ENCODE assay signal across 27 cellular contexts in the genomic region with DNA sequence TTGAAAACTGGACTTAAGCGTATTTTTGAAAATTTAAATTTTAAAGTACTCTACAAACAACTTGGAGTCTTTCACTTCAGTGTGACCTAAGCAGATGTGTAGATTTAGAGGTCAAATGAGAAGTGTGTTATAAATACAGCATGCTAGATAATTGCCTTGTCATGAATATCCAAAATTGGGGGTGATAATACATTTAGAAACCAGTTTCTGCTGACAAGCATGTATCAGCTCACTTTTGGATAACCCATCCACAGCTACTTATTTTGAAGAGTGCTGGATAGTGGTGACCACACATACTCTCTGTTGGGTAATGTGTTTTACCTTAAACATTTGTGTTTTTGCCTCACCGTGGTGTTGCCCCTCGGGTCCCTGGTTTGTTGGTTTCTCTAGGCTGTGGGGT.
"Had no signal": no experiment of that assay in that cellular context is flagged by ENCODE, and none has a peak within 500 bp of the region (broad histone marks: within the 10 kb centered on the region; RNA-seq: fewer than 3 reads in every experiment).

No MANE protein-coding gene starts in this region.

- H3K27ac ChIP-seq: coronary artery, dorsolateral prefrontal cortex, gastrocnemius medialis, heart right ventricle, left lung, lower lobe of right lung had no signal

- H3K4me3 ChIP-seq: coronary artery, dorsolateral prefrontal cortex, esophagus squamous epithelium, gastrocnemius medialis, heart right ventricle, left lung, lower lobe of right lung, mucosa of descending colon had no signal

- H3K27me3 Mint-ChIP-seq: naive B cell had no signal

- H3K27me3 ChIP-seq: dorsolateral prefrontal cortex, esophagus squamous epithelium, gastrocnemius medialis, heart right ventricle, left lung had no signal

- DNase-seq: dermis blood vessel endothelial cell; effector CD4-positive, alpha-beta T cell; effector memory CD4-positive, alpha-beta T cell; erythroblast; esophagus squamous epithelium; foreskin fibroblast; foreskin melanocyte; gastrocnemius medialis; glutamatergic neuron; head of caudate nucleus; heart right ventricle; hippocampal formation; left cardiac atrium; left lung; left ventricle myocardium superior; lower lobe of right lung; mesenchymal stem cell; mucosa of descending colon; naive B cell had no signal

- H3K9me3 ChIP-seq: esophagus squamous epithelium, gastrocnemius medialis, heart right ventricle, left lung, lower lobe of right lung, mucosa of descending colon had no signal

- H3K9me3 Mint-ChIP-seq: mesothelial cell of epicardium, naive B cell had no signal

- H3K27ac Mint-ChIP-seq: mesothelial cell of epicardium had no signal

- H3K36me3 ChIP-seq: gastrocnemius medialis had no signal

- FAIRE-seq: colon, endometrium, islet of Langerhans, keratinocyte had no signal

- ATAC-seq: esophagus mucosa, gastrocnemius medialis, heart right ventricle, left cardiac atrium, left lung, left ventricle myocardium superior, lower lobe of right lung, mucosa of descending colon had no signal

- H3K4me3 Mint-ChIP-seq: mesothelial cell of epicardium had no signal
